In the genomic region with DNA sequence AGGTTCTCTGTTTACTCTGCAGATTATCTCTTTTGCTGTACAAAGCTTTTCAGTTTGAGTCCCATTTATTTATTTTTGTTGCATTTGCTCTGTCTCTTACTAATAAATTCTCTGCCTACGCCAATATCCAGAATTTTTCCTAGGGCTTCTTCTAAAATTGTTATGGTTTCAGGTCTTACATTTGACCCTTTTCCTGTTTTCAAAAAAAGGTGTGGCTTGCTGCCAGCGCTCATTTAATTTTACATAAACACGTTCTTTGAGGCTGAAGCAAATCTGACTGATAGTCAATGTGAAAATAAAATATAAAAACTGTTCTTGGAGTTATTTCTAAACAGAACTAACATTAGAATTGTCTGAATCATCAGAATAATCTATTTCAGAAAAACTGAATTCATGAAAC, we compare ENCODE assay signal across 19 cellular contexts. TPM values are rescaled to one million over a fixed set of nuclear protein-coding genes. Genes with fewer than 3 reads are reported as not detected.
DNase-seq lines count a peak whose midpoint lies in the region; ATAC-seq and FAIRE-seq lines count a peak whose summit lies in the region.
"Had no signal": no experiment of that assay in that cellular context is flagged by ENCODE, and none has a peak within 500 bp of the region (broad histone marks: within the 10 kb centered on the region; RNA-seq: fewer than 3 reads in every experiment).

No MANE protein-coding gene starts in this region.

- DNase-seq in RCC 7860 (ENCODE audit: low spot score) (no peak), dermis microvascular lymphatic vessel endothelial cell (ENCODE audit: low read depth in 2 of 2) (peak; percentile 35 to 61), lung microvascular endothelial cell (ENCODE audit: low read depth in 2 of 2) (peak; percentile 21 to 79), head of caudate nucleus (no peak), NCI-H345 treated with DMSO at 0.1 percent for 48 hours (lab: John Stamatoyannopoulos, UW; ENCODE audit: unreplicated experiment) (no peak)
- DNase-seq: ACHN; BE2C; C1 segment of cervical spinal cord; CD4-positive, CD25-positive, alpha-beta regulatory T cell; CD8-positive, alpha-beta memory T cell; COR-L47; DMS 273 treated with DMSO at 0.1 percent for 48 hours; DMS53; DND-41; EL; GM23248 had no signal

- ATAC-seq in HG03469 (IDR thresholded peaks at IDR 0.05; ENCODE audit: unreplicated experiment): no peak
- ATAC-seq: GM12878, HepG2 had no signal

- intact Hi-C loops in head of caudate nucleus (cut with DNase I): no loop called here

- peak; percentile 23 for FAIRE-seq in RCC 7860 (lab: Jason Lieb, UNC)
- FAIRE-seq: HepG2 had no signal

RNA-seq across cellular contexts. Expression of a gene that starts 32.1 kb away (rescaled TPM):
- total RNA-seq in dermis microvascular lymphatic vessel endothelial cell (19.4 and 21.7 TPM in 2 replicates), lung microvascular endothelial cell (16.1 and 16.5 TPM in 2 replicates)

Comparison
In these comparisons a context has a peak if more than half of its experiments do, and no peak if none do; other contexts are left out.
1. DNase-seq: peak in dermis microvascular lymphatic vessel endothelial cell (2 of 2) and lung microvascular endothelial cell (2 of 2); none in RCC 7860 (single experiment), head of caudate nucleus (0 of 42) and NCI-H345 treated with DMSO at 0.1 percent for 48 hours (single experiment).